Comparison of ENCODE assay signal across 7 cellular contexts in the genomic region with DNA sequence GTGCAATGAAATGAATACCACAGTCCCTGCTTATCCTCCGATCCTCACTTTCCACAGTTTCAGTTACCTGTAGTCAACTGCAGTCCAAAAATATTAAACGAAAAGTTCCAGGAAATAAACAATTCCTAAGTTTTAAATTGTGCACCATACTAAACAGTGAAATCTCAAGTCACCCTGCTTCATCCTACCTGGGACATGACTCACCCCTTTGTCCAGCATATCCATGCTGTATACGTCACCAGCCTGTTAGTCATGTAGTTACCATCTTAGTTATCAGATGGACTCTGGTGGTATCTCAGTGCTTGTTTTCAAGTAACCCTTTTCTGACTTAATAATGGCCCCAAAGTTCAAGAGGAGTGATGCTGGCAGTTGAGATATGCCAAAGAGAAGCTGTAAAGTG. TPM values are rescaled to one million over a fixed set of nuclear protein-coding genes. Genes with fewer than 3 reads are reported as not detected.
DNase-seq lines count a peak whose midpoint lies in the region; ATAC-seq, FAIRE-seq and TF ChIP-seq lines count a peak whose summit lies in the region.
"Not testable (repeated sequence)": the region's sequence is repeated elsewhere in the genome, so short reads cannot be mapped to it uniquely, and the experiment has no call there.

No MANE protein-coding gene starts in this region.

- TF ChIP-seq CTCF in Panc1 (IDR thresholded peaks at IDR 0.05); cardiac fibroblast (IDR thresholded peaks at IDR 0.05; ENCODE audit: low read depth, low read length); fibroblast of the aortic adventitia (IDR thresholded peaks at IDR 0.05; ENCODE audit: insufficient read depth, low read length); HepG2 (CRISPR knock-in tag; IDR thresholded peaks at IDR 0.05): not testable (repeated sequence)

- not testable (repeated sequence) for H3K79me2 ChIP-seq in HepG2 (ENCODE audit: insufficient read depth, low read length)

- not testable (repeated sequence) for BruUV-seq in Panc1 (replicated peaks; lab: Mats Ljungman, UMichigan); HepG2 (replicated peaks; lab: Mats Ljungman, UMichigan)

- TF ChIP-seq EP300 in HepG2 (IDR thresholded peaks at IDR 0.05; ENCODE audit: low read depth in 2 of 2, low read length in 2 of 2); HepG2 (CRISPR knock-in tag; IDR thresholded peaks at IDR 0.05; ENCODE audit: borderline replicate concordance): not testable (repeated sequence)

- not testable (repeated sequence) for H2AFZ ChIP-seq in HepG2 (ENCODE audit: low read length)

- CTCF ChIA-PET in Panc1 (lab: Charles Lee); HepG2 (lab: Yijun Ruan, JAX; ENCODE audit: low intra/inter-chr PET ratio, low total read pairs): not testable (repeated sequence)

- in situ Hi-C loops in Panc1 (cut with HindIII; ENCODE audit: low pct_unique_long_range_greater_than_20kb, low sequenced_read_pairs); HepG2 (cut with HindIII; ENCODE audit: extremely low pct_ligation_motif_present, low pct_unique_long_range_greater_than_20kb): not testable (repeated sequence)

- POLR2A ChIA-PET in Panc1 (lab: Charles Lee); HepG2 (lab: Yijun Ruan, JAX): not testable (repeated sequence)

- H3K36me3 ChIP-seq in Panc1 (ENCODE audit: control insufficient read depth, insufficient read depth, low read length); HepG2 (replicated peaks in 1 of 2; ENCODE audit: control insufficient read depth in 1 of 2, insufficient read depth in 2 of 2, low read length in 2 of 2): not testable (repeated sequence)

- not testable (repeated sequence) for H3K9ac ChIP-seq in HepG2 (ENCODE audit: insufficient read depth, low read depth, low read length)

- H3K4me3 ChIP-seq in Panc1 (ENCODE audit: low read depth in 2 of 2, low read length in 2 of 2); cardiac fibroblast (replicated peaks in 1 of 2; ENCODE audit: low read depth in 2 of 2, low read length in 2 of 2); fibroblast of the aortic adventitia (ENCODE audit: low read depth, low read length); HepG2 (replicated peaks in 1 of 3; ENCODE audit: insufficient read depth in 1 of 3, low read depth in 2 of 3, low read length in 3 of 3): not testable (repeated sequence)

- not testable (repeated sequence) for TF ChIP-seq RAD21 in HepG2 (CRISPR knock-in tag; IDR thresholded peaks at IDR 0.05)

- H3K9me3 ChIP-seq in Panc1 (ENCODE audit: control insufficient read depth, insufficient read depth, low read depth, low read length); HepG2 (ENCODE audit: low read length): not testable (repeated sequence)

- H3K4me1 ChIP-seq in Panc1 (ENCODE audit: control insufficient read depth, insufficient read depth, low read length); HepG2 (ENCODE audit: insufficient read depth, low read length): not testable (repeated sequence)

- not testable (repeated sequence) for FAIRE-seq in HepG2 (lab: Jason Lieb, UNC)

- not testable (repeated sequence) for H3K27ac ChIP-seq in Panc1 (ENCODE audit: low read length); HepG2 (ENCODE audit: extremely low read length, insufficient read depth, low read length)

- H3K4me2 ChIP-seq in HepG2 (ENCODE audit: low read depth, low read length): not testable (repeated sequence)

- TF ChIP-seq POLR2A in HepG2 (IDR thresholded peaks at IDR 0.05; ENCODE audit: insufficient read depth in 1 of 2, low read depth in 2 of 2, low read length in 2 of 2): not testable (repeated sequence)

- intact Hi-C loops in Panc1 (cut with micrococcal nuclease; ENCODE audit: unreplicated experiment); HepG2 (cut with micrococcal nuclease; ENCODE audit: unreplicated experiment): not testable (repeated sequence)

- WGBS in HepG2 (ENCODE audit: low lambda C conversion rate): 38% methylated on average over 3 of the region's 3 CpGs

- H4K20me1 ChIP-seq in HepG2 (ENCODE audit: insufficient read depth, low read length): not testable (repeated sequence)

- not testable (repeated sequence) for H3K27me3 ChIP-seq in Panc1 (ENCODE audit: control insufficient read depth, insufficient read depth, low read length); HepG2 (ENCODE audit: control insufficient read depth in 1 of 2, insufficient read depth in 2 of 2, low read length in 2 of 2)

- peak; percentile 12 for DNase-seq in EH (ENCODE audit: low read depth)
- DNase-seq in HPDE6-E6E7 (ENCODE audit: extremely low spot score): peak; percentile 1
- DNase-seq in Panc1 (ENCODE audit: low read depth, low spot score): peak; percentile 7
- peak; percentile 65 for DNase-seq in amniotic epithelial cell (ENCODE audit: low read depth)
- peak; percentile 7 to 53 for DNase-seq in cardiac fibroblast (ENCODE audit: low read depth in 2 of 2)
- peak; percentile 42 for DNase-seq in fibroblast of the aortic adventitia (ENCODE audit: low read depth)
- peak; percentile 3 for DNase-seq in HepG2 (ENCODE audit: low spot score)

- ATAC-seq in Panc1, HepG2: not testable (repeated sequence)

TF ChIP-seq in HepG2, 621 proteins besides CTCF, POLR2A, EP300 and RAD21:
- peak; percentile 52 for TF ChIP-seq CREB1 (IDR thresholded peaks at IDR 0.05)
- not testable (repeated sequence) for TF ChIP-seq CREB1 (CRISPR knock-in tag; IDR thresholded peaks at IDR 0.05)

RNA-seq across cellular contexts. Expression of gene NAPEPLD, which starts 50.3 kb away (rescaled TPM):
- 19.2 TPM for total RNA-seq in Panc1 (2021; ENCODE audit: unreplicated experiment)
- polyA plus RNA-seq in Panc1 (2012; ENCODE audit: insufficient read length): 4.9 TPM
- total RNA-seq in fibroblast of the aortic adventitia (ENCODE audit: low replicate concordance): 33.9 and 39.3 TPM in 2 replicates
- total RNA-seq in HepG2 (2016; rRNA removed; fragmentation: Illumina TruSeq; extraction: Trizol): 5.6 and 6.8 TPM in 2 replicates
- 10.8 and 12.9 TPM in 2 replicates for total RNA-seq in HepG2 (2016; cell fraction: cytosol; rRNA removed; fragmentation: Illumina TruSeq; extraction: Trizol; ENCODE audit: low read depth)
- 5.2 and 6.7 TPM in 2 replicates for total RNA-seq in HepG2 (2016; cell fraction: insoluble cytoplasmic fraction; rRNA removed; fragmentation: Illumina TruSeq; extraction: Trizol)
- total RNA-seq in HepG2 (2016; cell fraction: membrane; rRNA removed; fragmentation: Illumina TruSeq; extraction: Trizol): 7.0 and 9.5 TPM in 2 replicates
- total RNA-seq in HepG2 (2016; cell fraction: nucleus; rRNA removed; fragmentation: Illumina TruSeq; extraction: Trizol): 10.9 and 17.2 TPM in 2 replicates
- polyA plus RNA-seq in HepG2 (2011; rRNA removed): 3.2 and 3.4 TPM in 2 replicates
- polyA plus RNA-seq in HepG2 (2011; cell fraction: cytosol; rRNA removed): 0.74 and 1.9 TPM in 2 replicates
- 5.4 and 7.4 TPM in 2 replicates for polyA plus RNA-seq in HepG2 (2011; cell fraction: nucleus; rRNA removed)
- polyA plus RNA-seq in HepG2 (2012): 4.6 and 5.9 TPM in 2 replicates
- polyA plus RNA-seq in HepG2 (2016; cell fraction: cytosol; fragmentation: Illumina TruSeq; extraction: Trizol; ENCODE audit: low read depth): 0.43 and 0.51 TPM in 2 replicates
- 4.8 and 7.8 TPM in 2 replicates for polyA plus RNA-seq in HepG2 (2016; cell fraction: insoluble cytoplasmic fraction; fragmentation: Illumina TruSeq; extraction: Trizol; ENCODE audit: low read depth)
- polyA plus RNA-seq in HepG2 (2016; cell fraction: membrane; fragmentation: Illumina TruSeq; extraction: Trizol; ENCODE audit: low read depth): 1.0 and 1.2 TPM in 2 replicates
- polyA plus RNA-seq in HepG2 (2016; cell fraction: nucleus; fragmentation: Illumina TruSeq; extraction: Trizol; ENCODE audit: insufficient read depth, low read depth): 9.5 and 10.4 TPM in 2 replicates
- 2.7 and 7.1 TPM in 2 replicates for polyA minus RNA-seq in HepG2 (2011; rRNA and poly(A)+ RNA removed; ENCODE audit: low replicate concordance)
- polyA minus RNA-seq in HepG2 (2011; cell fraction: cytosol; rRNA and poly(A)+ RNA removed): 2.0 TPM in 2 replicates
- polyA minus RNA-seq in HepG2 (2011; cell fraction: nucleus; rRNA and poly(A)+ RNA removed): 17.9 and 19.6 TPM in 2 replicates

Comparison
In these comparisons a context has a peak if more than half of its experiments do, and no peak if none do; other contexts are left out.
1. DNase-seq: peak in every context shown above with its lines; median percentile 65 in amniotic epithelial cell; 42 in fibroblast of the aortic adventitia; 30 in cardiac fibroblast; 12 in EH; 7 in Panc1; 3 in HepG2; 1 in HPDE6-E6E7.